In genomic region chr12:113796852-113797534, GRCh38 we compare ENCODE assay signal across 2 cellular contexts.
TF ChIP-seq lines count a peak whose summit lies in the region.

No MANE protein-coding gene starts in this region.

TF ChIP-seq in SK-N-SH, 30 proteins besides CTCF, POLR2A, EP300 and RAD21 (continued from another document):
- TF ChIP-seq ZBTB33 (IDR thresholded peaks at IDR 0.05; ENCODE audit: borderline replicate concordance, low read depth) (no peak), GATA2 (CRISPR knock-in tag; IDR thresholded peaks at IDR 0.05) (no peak), CHD2 (IDR thresholded peaks at IDR 0.05; ENCODE audit: low read length, partially characterized antibody) (no peak), SIN3A (IDR thresholded peaks at IDR 0.05; ENCODE audit: borderline replicate concordance, low read depth, low read length) (no peak), USF2 (IDR thresholded peaks at IDR 0.05; ENCODE audit: borderline replicate concordance, low read depth, low read length) (no peak)
- TF ChIP-seq, protein P1, sequence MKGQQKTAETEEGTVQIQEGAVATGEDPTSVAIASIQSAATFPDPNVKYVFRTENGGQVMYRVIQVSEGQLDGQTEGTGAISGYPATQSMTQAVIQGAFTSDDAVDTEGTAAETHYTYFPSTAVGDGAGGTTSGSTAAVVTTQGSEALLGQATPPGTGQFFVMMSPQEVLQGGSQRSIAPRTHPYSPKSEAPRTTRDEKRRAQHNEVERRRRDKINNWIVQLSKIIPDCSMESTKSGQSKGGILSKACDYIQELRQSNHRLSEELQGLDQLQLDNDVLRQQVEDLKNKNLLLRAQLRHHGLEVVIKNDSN (IDR thresholded peaks at IDR 0.05; ENCODE audit: borderline replicate concordance, low read depth), result no peak

TF ChIP-seq in SK-N-SH treated with all-trans-retinoic acid at 6 μM for 48 hours, 23 proteins besides CTCF, POLR2A, EP300 and RAD21 (continued from another document):
- TF ChIP-seq TSHZ2 (CRISPR knock-in tag; IDR thresholded peaks at IDR 0.05) (no peak), CSDC2 (CRISPR knock-in tag; IDR thresholded peaks at IDR 0.05) (no peak), CSRNP3 (CRISPR knock-in tag; IDR thresholded peaks at IDR 0.05) (no peak), ISL1 (CRISPR knock-in tag; IDR thresholded peaks at IDR 0.05) (no peak)
